In genomic region chr5:96807099-96807654, GRCh38 we compare ENCODE assay signal across 1 cellular context.
TF ChIP-seq lines count a peak whose summit lies in the region.

No MANE protein-coding gene starts in this region.

TF ChIP-seq in HepG2, 621 proteins besides CTCF, POLR2A, EP300 and RAD21 (continued from another document and continues in another):
- no peak for TF ChIP-seq ZBTB1 (CRISPR knock-in tag; IDR thresholded peaks at IDR 0.05; ENCODE audit: borderline replicate concordance)
- TF ChIP-seq ZNF724P (CRISPR knock-in tag; IDR thresholded peaks at IDR 0.05; ENCODE audit: borderline replicate concordance), result no peak
- TF ChIP-seq MEIS1 (CRISPR knock-in tag; IDR thresholded peaks at IDR 0.05; ENCODE audit: borderline replicate concordance), result 0 out of 2 replicates have a peak, but pooled peaks have one; percentile 7
- peak; percentile 69; the same call in 1 of the 2 replicates for TF ChIP-seq ZFP91 (CRISPR knock-in tag; IDR thresholded peaks at IDR 0.05; ENCODE audit: borderline replicate concordance)
- TF ChIP-seq ZNF547 (CRISPR knock-in tag; IDR thresholded peaks at IDR 0.05), result peak; percentile 77; the same call in 1 of the 2 replicates
- peak; percentile 11; the same call in 1 of the 2 replicates for TF ChIP-seq MYC (CRISPR knock-in tag; IDR thresholded peaks at IDR 0.05; ENCODE audit: borderline replicate concordance)
- peak; percentile 58; the same call in 1 of the 2 replicates for TF ChIP-seq TAF1 (CRISPR knock-in tag; IDR thresholded peaks at IDR 0.05)
- TF ChIP-seq ZNF230 (CRISPR knock-in tag; IDR thresholded peaks at IDR 0.05), result 0 out of 2 replicates have a peak, but pooled peaks have one; percentile 2
- TF ChIP-seq ZNF800 (CRISPR knock-in tag; IDR thresholded peaks at IDR 0.05), result no peak
- TF ChIP-seq ZNF556 (CRISPR knock-in tag; IDR thresholded peaks at IDR 0.05; ENCODE audit: borderline replicate concordance), result 0 out of 2 replicates have a peak, but pooled peaks have one; percentile 40
- no peak for TF ChIP-seq ATF3 (CRISPR knock-in tag; IDR thresholded peaks at IDR 0.05)
- no peak for TF ChIP-seq ZNF3 (CRISPR knock-in tag; IDR thresholded peaks at IDR 0.05)
- 0 out of 2 replicates have a peak, but pooled peaks have one; percentile 49 for TF ChIP-seq CREBL2 (CRISPR knock-in tag; IDR thresholded peaks at IDR 0.05; ENCODE audit: borderline replicate concordance)
- TF ChIP-seq AKAP8 (CRISPR knock-in tag; IDR thresholded peaks at IDR 0.05), result no peak
- TF ChIP-seq ZNF691 (CRISPR knock-in tag; IDR thresholded peaks at IDR 0.05; ENCODE audit: borderline replicate concordance, low read depth), result peak; percentile 77; the same call in 1 of the 2 replicates
- TF ChIP-seq TEAD3 (CRISPR knock-in tag; optimal IDR thresholded peaks at IDR 0.05; ENCODE audit: borderline replicate concordance), result peak; percentile 16
- no peak for TF ChIP-seq SMAD3 (CRISPR knock-in tag; IDR thresholded peaks at IDR 0.05)
- peak; percentile 86 for TF ChIP-seq ZNF142 (CRISPR knock-in tag; IDR thresholded peaks at IDR 0.05)
- peak; percentile 36 for TF ChIP-seq YY1 (IDR thresholded peaks at IDR 0.05; ENCODE audit: insufficient read depth, insufficient replicate concordance, low read depth, low read length)
- 0 out of 2 replicates have a peak, but pooled peaks have one; percentile 44 for TF ChIP-seq NFATC3 (CRISPR knock-in tag; IDR thresholded peaks at IDR 0.05)
- no peak for TF ChIP-seq PLRG1 (conservative IDR thresholded peaks at IDR 0.05)
- no peak for TF ChIP-seq GTF3A (CRISPR knock-in tag; conservative IDR thresholded peaks at IDR 0.05)
- no peak for TF ChIP-seq ATAD3A (CRISPR knock-in tag; IDR thresholded peaks at IDR 0.05)
- peak; percentile 34; the same call in 1 of the 2 replicates for TF ChIP-seq SP5 (CRISPR knock-in tag; IDR thresholded peaks at IDR 0.05; ENCODE audit: borderline replicate concordance, low read depth)
- TF ChIP-seq REL (CRISPR knock-in tag; conservative IDR thresholded peaks at IDR 0.05), result 0 out of 2 replicates have a peak, but pooled peaks have one; percentile 15
- TF ChIP-seq CHD2 (IDR thresholded peaks at IDR 0.05; ENCODE audit: low read depth, low read length), result no peak
- TF ChIP-seq NAIF1 (CRISPR knock-in tag; IDR thresholded peaks at IDR 0.05; ENCODE audit: borderline replicate concordance), result 0 out of 2 replicates have a peak, but pooled peaks have one; percentile 22
- no peak for TF ChIP-seq ZMAT5 (CRISPR knock-in tag; IDR thresholded peaks at IDR 0.05; ENCODE audit: borderline replicate concordance, low read depth)
- no peak for TF ChIP-seq ZNF235 (CRISPR knock-in tag; IDR thresholded peaks at IDR 0.05; ENCODE audit: borderline replicate concordance)
- TF ChIP-seq MXD3 (CRISPR knock-in tag; IDR thresholded peaks at IDR 0.05), result peak; percentile 15; the same call in 1 of the 2 replicates
- no peak for TF ChIP-seq CBX2 (IDR thresholded peaks at IDR 0.05; ENCODE audit: low read depth, low read length)
- TF ChIP-seq CBX2 (CRISPR knock-in tag; IDR thresholded peaks at IDR 0.05; ENCODE audit: low read depth), result no peak
- TF ChIP-seq ZNF331 (CRISPR knock-in tag; IDR thresholded peaks at IDR 0.05), result 0 out of 2 replicates have a peak, but pooled peaks have one; percentile 54
- TF ChIP-seq GFI1 (CRISPR knock-in tag; IDR thresholded peaks at IDR 0.05; ENCODE audit: borderline replicate concordance), result peak; percentile 53; the same call in 1 of the 2 replicates
- TF ChIP-seq PTBP1 (IDR thresholded peaks at IDR 0.05; ENCODE audit: low read depth, low read length, poor library complexity, severe bottlenecking), result no peak
- TF ChIP-seq ZNF335 (CRISPR knock-in tag; IDR thresholded peaks at IDR 0.05), result 0 out of 2 replicates have a peak, but pooled peaks have one; percentile 37
- 0 out of 2 replicates have a peak, but pooled peaks have one; percentile 22 for TF ChIP-seq PPARG (CRISPR knock-in tag; conservative IDR thresholded peaks at IDR 0.05)
- TF ChIP-seq ZNF687 (CRISPR knock-in tag; IDR thresholded peaks at IDR 0.05), result peak; percentile 81; the same call in 1 of the 2 replicates
- 0 out of 2 replicates have a peak, but pooled peaks have one; percentile 35 for TF ChIP-seq ZNF607 (CRISPR knock-in tag; IDR thresholded peaks at IDR 0.05; ENCODE audit: borderline replicate concordance)
- TF ChIP-seq CHD4 (IDR thresholded peaks at IDR 0.05; ENCODE audit: borderline replicate concordance, low read length), result no peak
- TF ChIP-seq KMT2B (CRISPR knock-in tag; IDR thresholded peaks at IDR 0.05), result no peak
- peak; percentile 80; the same call in 1 of the 2 replicates for TF ChIP-seq TFDP1 (CRISPR knock-in tag; IDR thresholded peaks at IDR 0.05; ENCODE audit: borderline replicate concordance)
